In genomic region chr19:40216013-40216776, GRCh38 we compare ENCODE assay signal across 15 cellular contexts. TPM values are rescaled to one million over a fixed set of nuclear protein-coding genes. Genes with fewer than 3 reads are reported as not detected.
DNase-seq lines count a peak whose midpoint lies in the region; ATAC-seq, FAIRE-seq and TF ChIP-seq lines count a peak whose summit lies in the region.
"Had no signal": no experiment of that assay in that cellular context is flagged by ENCODE, and none has a peak within 500 bp of the region (broad histone marks: within the 10 kb centered on the region; RNA-seq: fewer than 3 reads in every experiment).

No MANE protein-coding gene starts in this region.

- peaks cover 3% of the 10 kb centered on the region for H3K36me3 ChIP-seq in upper lobe of right lung
- H3K36me3 ChIP-seq: HAP-1 had no signal

- H3K27ac Mint-ChIP-seq in activated naive CD8-positive, alpha-beta T cell treated with anti-CD3 and anti-CD28 coated beads, Interleukin-2, amount 50 U/mL, for 24 hours: peak overlapping the region; percentile 22
- no peak overlapping the region for H3K27ac Mint-ChIP-seq in mesothelial cell of epicardium
- H3K27ac Mint-ChIP-seq: activated CD8-positive, alpha-beta T cell treated with anti-CD3 and anti-CD28 coated beads, Interleukin-2, amount 10 ng/mL, durations not matched to agents 7 days and 5 days had no signal

- H3K36me3 Mint-ChIP-seq in activated naive CD8-positive, alpha-beta T cell treated with anti-CD3 and anti-CD28 coated beads, Interleukin-2, amount 50 U/mL, for 24 hours (ENCODE audit: low read depth): no peaks in the 10 kb centered on the region
- H3K36me3 Mint-ChIP-seq in mesothelial cell of epicardium: peaks cover 12% of the 10 kb centered on the region

- H3K27me3 Mint-ChIP-seq in activated naive CD8-positive, alpha-beta T cell treated with anti-CD3 and anti-CD28 coated beads, Interleukin-2, amount 50 U/mL, for 24 hours: peaks cover 41% of the 10 kb centered on the region
- H3K27me3 Mint-ChIP-seq in mesothelial cell of epicardium (ENCODE audit: low read depth): peaks cover 52% of the 10 kb centered on the region

- no peak for TF ChIP-seq CTCF in mesothelial cell of epicardium (IDR thresholded peaks at IDR 0.05; ENCODE audit: unreplicated experiment)
- no peak for TF ChIP-seq CTCF in upper lobe of right lung (IDR thresholded peaks at IDR 0.05)

- peaks cover 29% of the 10 kb centered on the region for H3K27me3 ChIP-seq in upper lobe of right lung
- H3K27me3 ChIP-seq: testis had no signal

- TF ChIP-seq POLR2A in GM12892 (IDR thresholded peaks at IDR 0.05; ENCODE audit: low read depth, low read length): no peak

- H3K27ac ChIP-seq in upper lobe of right lung: no peak overlapping the region
- H3K27ac ChIP-seq: BLaER1 treated with 17β-estradiol and CSF1 and Interleukin-3, amounts not matched to agents 10 nM and 100 nM; gastrocnemius medialis; testis had no signal

- no peak for ATAC-seq in activated naive CD8-positive, alpha-beta T cell treated with anti-CD3 and anti-CD28 coated beads, Interleukin-2, amount 50 U/mL, for 24 hours
- ATAC-seq in upper lobe of right lung (no peak), HG03460 (IDR thresholded peaks at IDR 0.05; ENCODE audit: unreplicated experiment) (no peak)
- ATAC-seq: activated CD8-positive, alpha-beta T cell treated with anti-CD3 and anti-CD28 coated beads, Interleukin-2, amount 10 ng/mL, durations not matched to agents 7 days and 5 days; gastrocnemius medialis; SK-N-SH treated with all-trans-retinoic acid at 6 μM for 48 hours had no signal

- peaks cover 14% of the 10 kb centered on the region for H3K4me1 Mint-ChIP-seq in activated naive CD8-positive, alpha-beta T cell treated with anti-CD3 and anti-CD28 coated beads, Interleukin-2, amount 50 U/mL, for 24 hours
- H3K4me1 Mint-ChIP-seq in mesothelial cell of epicardium: peaks cover 4% of the 10 kb centered on the region

- DNase-seq in DMS79 treated with DMSO at 0.1 percent for 48 hours (lab: John Stamatoyannopoulos, UW) (peak; percentile 64), LHCN-M2 (ENCODE audit: low read depth) (peak; percentile 34), mesothelial cell of epicardium (ENCODE audit: low spot score in 2 of 2, unreplicated experiment in 2 of 2) (no peak), upper lobe of right lung (no peak), GM12892 (ENCODE audit: insufficient read length) (no peak)
- no peak for DNase-seq in activated naive CD8-positive, alpha-beta T cell treated with anti-CD3 and anti-CD28 coated beads, Interleukin-2, amount 50 U/mL, for 24 hours
- DNase-seq: activated CD8-positive, alpha-beta T cell treated with anti-CD3 and anti-CD28 coated beads, Interleukin-2, amount 10 ng/mL, durations not matched to agents 7 days and 5 days; gastrocnemius medialis; mesenchymal stem cell; stimulated activated CD4-positive, alpha-beta T cell treated with anti-CD3 and anti-CD28 coated beads, Interleukin-2, amount 100 ng/mL, for 48 hours; testis had no signal

- no peak for FAIRE-seq in GM12892 (lab: Jason Lieb, UNC)

- no peaks in the 10 kb centered on the region for H3K4me1 ChIP-seq in upper lobe of right lung
- H3K4me1 ChIP-seq: HAP-1, testis had no signal

- no peak overlapping the region for H3K4me3 ChIP-seq in upper lobe of right lung
- H3K4me3 ChIP-seq: BLaER1 treated with 17β-estradiol and CSF1 and Interleukin-3, amounts not matched to agents 10 nM and 100 nM; gastrocnemius medialis; HAP-1; testis had no signal

- H3K4me3 Mint-ChIP-seq in activated naive CD8-positive, alpha-beta T cell treated with anti-CD3 and anti-CD28 coated beads, Interleukin-2, amount 50 U/mL, for 24 hours: peak overlapping the region; percentile 32
- peak overlapping the region; percentile 1 for H3K4me3 Mint-ChIP-seq in mesothelial cell of epicardium
- H3K4me3 Mint-ChIP-seq: activated CD8-positive, alpha-beta T cell treated with anti-CD3 and anti-CD28 coated beads, Interleukin-2, amount 10 ng/mL, durations not matched to agents 7 days and 5 days had no signal

- H3K9me3 Mint-ChIP-seq in activated naive CD8-positive, alpha-beta T cell treated with anti-CD3 and anti-CD28 coated beads, Interleukin-2, amount 50 U/mL, for 24 hours: no peaks in the 10 kb centered on the region
- no peaks in the 10 kb centered on the region for H3K9me3 Mint-ChIP-seq in mesothelial cell of epicardium

- H3K9me3 ChIP-seq in upper lobe of right lung: no peaks in the 10 kb centered on the region
- H3K9me3 ChIP-seq: gastrocnemius medialis, HAP-1, testis had no signal

- intact Hi-C loops in upper lobe of right lung (cut with DNase I): loop anchor here (5.0 kb wide), 1 partner anchor 59 kb away; no protein-coding TSS in a partner anchor

RNA-seq across cellular contexts. Expression of gene TTC9B, which starts 2.0 kb away (rescaled TPM):
- total RNA-seq in LHCN-M2 (2014; rRNA removed): not detected in 2 replicates
- 0.05 TPM for polyA plus RNA-seq in LHCN-M2 (2012)
- total RNA-seq in mesothelial cell of epicardium: not detected in 3 replicates
- not detected for total RNA-seq in upper lobe of right lung
- 0.17 TPM for polyA plus RNA-seq in GM12892 (2012; ENCODE audit: missing spikeins)
- total RNA-seq: activated CD8-positive, alpha-beta T cell treated with anti-CD3 and anti-CD28 coated beads, Interleukin-2, amount 10 ng/mL, durations not matched to agents 7 days and 5 days; gastrocnemius medialis had no signal

RNA-seq across cellular contexts. Expression of gene CCNP, which starts 10.3 kb away (rescaled TPM):
- total RNA-seq in LHCN-M2 (2014; rRNA removed) (not detected in 2 replicates), mesothelial cell of epicardium (0.98 to 1.8 TPM (median 1.0 TPM) in 3 replicates), upper lobe of right lung (not detected)
- polyA plus RNA-seq in LHCN-M2 (2012): 0.07 TPM
- polyA plus RNA-seq in GM12892 (2012; ENCODE audit: missing spikeins): not detected
- total RNA-seq: gastrocnemius medialis had no signal

RNA-seq across cellular contexts. Expression of gene MAP3K10, which starts 25.0 kb away (rescaled TPM):
- total RNA-seq in LHCN-M2 (2014; rRNA removed) (6.0 and 8.3 TPM in 2 replicates), mesothelial cell of epicardium (30.7 to 32.7 TPM (median 31.4 TPM) in 3 replicates), upper lobe of right lung (17.2 TPM)
- 4.2 TPM for polyA plus RNA-seq in LHCN-M2 (2012)
- 6.8 TPM for polyA plus RNA-seq in GM12892 (2012; ENCODE audit: missing spikeins)

Comparison
In these comparisons a context has a peak if more than half of its experiments do, and no peak if none do; other contexts are left out.
1. DNase-seq: peak in DMS79 treated with DMSO at 0.1 percent for 48 hours (single experiment) and LHCN-M2 (single experiment); none in activated naive CD8-positive, alpha-beta T cell treated with anti-CD3 and anti-CD28 coated beads, Interleukin-2, amount 50 U/mL, for 24 hours (single experiment), mesothelial cell of epicardium (0 of 2), upper lobe of right lung (single experiment) and GM12892 (single experiment).